9 cellular contexts compared by ENCODE assay signal in genomic region chr11:71454470-71455113, GRCh38. TPM values are rescaled to one million over a fixed set of nuclear protein-coding genes. Genes with fewer than 3 reads are reported as not detected.
DNase-seq lines count a peak whose midpoint lies in the region; ATAC-seq and TF ChIP-seq lines count a peak whose summit lies in the region.
"Had no signal": no experiment of that assay in that cellular context is flagged by ENCODE, and none has a peak within 500 bp of the region (broad histone marks: within the 10 kb centered on the region; RNA-seq: fewer than 3 reads in every experiment).

No MANE protein-coding gene starts in this region.

- H3K9me3 ChIP-seq in body of pancreas, result no peaks in the 10 kb centered on the region
- no peaks in the 10 kb centered on the region for H3K9me3 ChIP-seq in neutrophil

- DNase-seq in NCI-H146 (lab: John Stamatoyannopoulos, UW) (peak; percentile 26), NCI-H146 treated with DMSO at 0.1 percent for 48 hours (lab: John Stamatoyannopoulos, UW; ENCODE audit: unreplicated experiment) (no peak), NCI-H526 treated with DMSO at 0.1 percent for 48 hours (lab: John Stamatoyannopoulos, UW) (peak; percentile 46), body of pancreas (peak; percentile 28 to 52 (median 34)), DMS 273 treated with DMSO at 0.1 percent for 48 hours (lab: John Stamatoyannopoulos, UW) (no peak)
- no peak for DNase-seq in activated CD4-positive, CD25-positive, alpha-beta regulatory T cell treated with anti-CD3 and anti-CD28 coated beads, Interleukin-2, amount 50 U/mL, for 72 hours
- DNase-seq: occipital lobe had no signal

- H3K4me3 ChIP-seq in body of pancreas, result no peak overlapping the region
- peak overlapping the region; percentile 93 to 98 for H3K4me3 ChIP-seq in neutrophil (ENCODE audit: low read depth in 1 of 2, low read length in 1 of 2)

- ATAC-seq in body of pancreas (no peak), GM18519 (IDR thresholded peaks at IDR 0.05; ENCODE audit: low FRiP score, unreplicated experiment) (no peak)

- H3K27me3 ChIP-seq in body of pancreas, result no peaks in the 10 kb centered on the region
- H3K27me3 ChIP-seq in neutrophil, result no peaks in the 10 kb centered on the region

- TF ChIP-seq POLR2A in body of pancreas (IDR thresholded peaks at IDR 0.05), result no peak

- H3K4me1 ChIP-seq in body of pancreas (peaks cover 41% of the 10 kb centered on the region), neutrophil (ENCODE audit: control insufficient read depth in 1 of 2, insufficient read depth in 1 of 2, low read depth in 1 of 2, low read length in 1 of 2) (peaks cover 43 to 47% of the 10 kb centered on the region in 2 experiments)

- WGBS in body of pancreas, 2 donors, result 61 to 68% methylated on average over 7 of the region's 7 CpGs

- H3K36me3 ChIP-seq in body of pancreas (replicated peaks in 1 of 2; ENCODE audit: insufficient read depth in 1 of 2, low read depth in 2 of 2) (peaks cover 6 to 13% of the 10 kb centered on the region in 2 donors), neutrophil (peaks cover 50% of the 10 kb centered on the region)

- TF ChIP-seq CTCF in body of pancreas (IDR thresholded peaks at IDR 0.05) (peak in 4 of 7 experiments; percentile 17 to 37 (median 34)), neutrophil (IDR thresholded peaks at IDR 0.05) (no peak)

- intact Hi-C loops in body of pancreas (cut with DNase I), result no loop called here

- H3K27ac ChIP-seq in body of pancreas (no peak overlapping the region), neutrophil (peak overlapping the region; percentile 93)

RNA-seq across cellular contexts. Expression of gene NADSYN1, which starts 1.6 kb away (rescaled TPM):
- total RNA-seq in body of pancreas, result 10 to 100 TPM; 45.7 to 71.2 TPM

RNA-seq across cellular contexts. Expression of gene DHCR7, which starts 6.4 kb away (rescaled TPM):
- total RNA-seq in body of pancreas, result 10 to 100 TPM; 15.8 to 16.2 TPM

Comparison
In these comparisons a context has a peak if more than half of its experiments do, and no peak if none do; other contexts are left out.
1. DNase-seq: peak in NCI-H146 (single experiment), NCI-H526 treated with DMSO at 0.1 percent for 48 hours (single experiment) and body of pancreas (4 of 4); none in NCI-H146 treated with DMSO at 0.1 percent for 48 hours (single experiment), activated CD4-positive, CD25-positive, alpha-beta regulatory T cell treated with anti-CD3 and anti-CD28 coated beads, Interleukin-2, amount 50 U/mL, for 72 hours (single experiment) and DMS 273 treated with DMSO at 0.1 percent for 48 hours (single experiment).
2. H3K4me3 ChIP-seq: peak in neutrophil (2 of 2); none in body of pancreas (0 of 2).